ENCODE assay signal across 16 cellular contexts in genomic region chr11:2581931-2582435, GRCh38.
DNase-seq lines count a peak whose midpoint lies in the region; ATAC-seq and TF ChIP-seq lines count a peak whose summit lies in the region.
"Had no signal": no experiment of that assay in that cellular context is flagged by ENCODE, and none has a peak within 500 bp of the region (broad histone marks: within the 10 kb centered on the region; RNA-seq: fewer than 3 reads in every experiment).

No MANE protein-coding gene starts in this region.

- no peaks in the 10 kb centered on the region for H3K27me3 Mint-ChIP-seq in activated CD8-positive, alpha-beta memory T cell treated with anti-CD3 and anti-CD28 coated beads, Interleukin-2, amount 10 ng/mL, durations not matched to agents 7 days and 5 days
- H3K27me3 Mint-ChIP-seq in stimulated activated naive CD8-positive, alpha-beta T cell treated with anti-CD3 and anti-CD28 coated beads, Interleukin-15, amount 100 ng/mL, for 72 hours: no peaks in the 10 kb centered on the region

- 90 to 94% (median 93%) methylated on average over 10 to 24 of the region's 24 CpGs for WGBS in spleen, 5 donors
- 82 to 84% methylated on average over 24 of the region's 24 CpGs for WGBS in GM23248 (ENCODE audit: low coverage in 1 of 2, low lambda C conversion rate in 2 of 2, missing lambda C conversion rate in 2 of 2), 2 experiments

- no peaks in the 10 kb centered on the region for H3K79me2 ChIP-seq in GM23248 (ENCODE audit: insufficient read depth)

- TF ChIP-seq CTCF in spleen (IDR thresholded peaks at IDR 0.05 in 8 of 11, conservative IDR thresholded peaks at IDR 0.05 in 3 of 11): no peak

- H3K4me2 ChIP-seq in GM23248 (ENCODE audit: unreplicated experiment): no peak overlapping the region

- peaks cover 0 to 24% (median 0%) of the 10 kb centered on the region in 6 donors for H3K36me3 ChIP-seq in spleen
- no peaks in the 10 kb centered on the region for H3K36me3 ChIP-seq in GM23248 (ENCODE audit: low read depth)
- H3K36me3 ChIP-seq: gastroesophageal sphincter, uterus had no signal

- intact Hi-C loops in spleen (cut with DNase I; ENCODE audit: low total_unique reads): no loop called here

- peak; percentile 43 for DNase-seq in activated CD8-positive, alpha-beta memory T cell treated with anti-CD3 and anti-CD28 coated beads for 24 hours
- no peak for DNase-seq in activated CD8-positive, alpha-beta memory T cell treated with anti-CD3 and anti-CD28 coated beads, Interleukin-2, amount 10 ng/mL, durations not matched to agents 7 days and 5 days
- DNase-seq in activated CD8-positive, alpha-beta memory T cell treated with anti-CD3 and anti-CD28 coated beads, Interleukin-2, amount 50 U/mL, for 4 hours: peak; percentile 9
- DNase-seq in islet precursor cell (peak; percentile 41), spleen (peak; percentile 67), mucosa of gallbladder (ENCODE audit: low spot score) (no peak), GM23248 (no peak)
- DNase-seq in stimulated activated naive CD8-positive, alpha-beta T cell treated with anti-CD3 and anti-CD28 coated beads, Interleukin-15, amount 100 ng/mL, for 72 hours: no peak
- DNase-seq: activated CD4-positive, alpha-beta T cell treated with anti-CD3 and anti-CD28 coated beads for 4 hours; NCI-H1694; NCI-H526 treated with DMSO at 0.1 percent for 48 hours; uterus had no signal

- H3K27me3 ChIP-seq in spleen (replicated peaks in 1 of 7) (no peaks in the 10 kb centered on the region), GM23248 (replicated peaks; ENCODE audit: insufficient read depth) (no peaks in the 10 kb centered on the region)
- H3K27me3 ChIP-seq: gastroesophageal sphincter, uterus had no signal

- CTCF ChIA-PET in activated CD8-positive, alpha-beta memory T cell treated with anti-CD3 and anti-CD28 coated beads, Interleukin-2, amount 10 ng/mL, durations not matched to agents 7 days and 5 days (lab: Charles Lee): no interaction called here

- no peaks in the 10 kb centered on the region for H3K36me3 Mint-ChIP-seq in activated CD8-positive, alpha-beta memory T cell treated with anti-CD3 and anti-CD28 coated beads, Interleukin-2, amount 10 ng/mL, durations not matched to agents 7 days and 5 days

- H3K4me1 Mint-ChIP-seq in activated CD8-positive, alpha-beta memory T cell treated with anti-CD3 and anti-CD28 coated beads, Interleukin-2, amount 10 ng/mL, durations not matched to agents 7 days and 5 days: no peaks in the 10 kb centered on the region
- H3K4me1 Mint-ChIP-seq in stimulated activated naive CD8-positive, alpha-beta T cell treated with anti-CD3 and anti-CD28 coated beads, Interleukin-15, amount 100 ng/mL, for 72 hours: no peaks in the 10 kb centered on the region

- no peaks in the 10 kb centered on the region for H3K9me2 ChIP-seq in GM23248 (ENCODE audit: insufficient read depth)

- H3K9me3 Mint-ChIP-seq in activated CD8-positive, alpha-beta memory T cell treated with anti-CD3 and anti-CD28 coated beads, Interleukin-2, amount 10 ng/mL, durations not matched to agents 7 days and 5 days (ENCODE audit: low read depth): no peaks in the 10 kb centered on the region
- H3K9me3 Mint-ChIP-seq in stimulated activated naive CD8-positive, alpha-beta T cell treated with anti-CD3 and anti-CD28 coated beads, Interleukin-15, amount 100 ng/mL, for 72 hours: no peaks in the 10 kb centered on the region
- H3K9me3 Mint-ChIP-seq: activated T-helper 2 cell treated with anti-CD3 and anti-CD28 coated beads, Interferon-gamma antibody, Interleukin-2, Interleukin-4, amounts not matched to agents 10 μg/mL and 5 μg/mL and 100 μg/mL, durations not matched to agents 14 hours and 24 hours and 36 hours; T-helper 1 cell treated with Interleukin-12 subunit alpha and Interleukin-12 subunit beta and Interleukin-4 antibody, amounts not matched to agents 30 μg/mL and 1 μg/mL, for 36 hours had no signal

- ATAC-seq in activated CD8-positive, alpha-beta memory T cell treated with anti-CD3 and anti-CD28 coated beads, Interleukin-2, amount 10 ng/mL, durations not matched to agents 7 days and 5 days: no peak
- ATAC-seq in stimulated activated naive CD8-positive, alpha-beta T cell treated with anti-CD3 and anti-CD28 coated beads, Interleukin-15, amount 100 ng/mL, for 72 hours: no peak
- ATAC-seq: gastroesophageal sphincter had no signal

- H3K9ac ChIP-seq in GM23248: no peak overlapping the region

- no peaks in the 10 kb centered on the region for H3K4me1 ChIP-seq in spleen
- H3K4me1 ChIP-seq in GM23248 (ENCODE audit: insufficient read depth): no peaks in the 10 kb centered on the region
- H3K4me1 ChIP-seq: gastroesophageal sphincter, psoas muscle, uterus had no signal

- no peak overlapping the region for H2AFZ ChIP-seq in GM23248

- H3K4me3 ChIP-seq in spleen (no peak overlapping the region), GM23248 (no peak overlapping the region)
- H3K4me3 ChIP-seq: gastroesophageal sphincter, psoas muscle, uterus had no signal

- in situ Hi-C loops in GM23248 (cut with MboI): no loop called here

- H3K4me3 Mint-ChIP-seq in activated CD8-positive, alpha-beta memory T cell treated with anti-CD3 and anti-CD28 coated beads, Interleukin-2, amount 10 ng/mL, durations not matched to agents 7 days and 5 days: no peak overlapping the region
- H3K4me3 Mint-ChIP-seq in stimulated activated naive CD8-positive, alpha-beta T cell treated with anti-CD3 and anti-CD28 coated beads, Interleukin-15, amount 100 ng/mL, for 72 hours: no peak overlapping the region
- H3K4me3 Mint-ChIP-seq: T-helper 1 cell treated with Interleukin-12 subunit alpha and Interleukin-12 subunit beta and Interleukin-4 antibody, amounts not matched to agents 30 μg/mL and 1 μg/mL, for 36 hours had no signal

- H3K27ac ChIP-seq in spleen (no peak overlapping the region), GM23248 (no peak overlapping the region)
- H3K27ac ChIP-seq: gastroesophageal sphincter, psoas muscle, uterus had no signal

- H3F3A ChIP-seq in GM23248 (ENCODE audit: insufficient read depth): no peaks in the 10 kb centered on the region

- no peak overlapping the region for H3K27ac Mint-ChIP-seq in activated CD8-positive, alpha-beta memory T cell treated with anti-CD3 and anti-CD28 coated beads, Interleukin-2, amount 10 ng/mL, durations not matched to agents 7 days and 5 days
- H3K27ac Mint-ChIP-seq in stimulated activated naive CD8-positive, alpha-beta T cell treated with anti-CD3 and anti-CD28 coated beads, Interleukin-15, amount 100 ng/mL, for 72 hours: no peak overlapping the region
- H3K27ac Mint-ChIP-seq: activated T-helper 2 cell treated with anti-CD3 and anti-CD28 coated beads, Interferon-gamma antibody, Interleukin-2, Interleukin-4, amounts not matched to agents 10 μg/mL and 5 μg/mL and 100 μg/mL, durations not matched to agents 14 hours and 24 hours and 36 hours; T-helper 1 cell treated with Interleukin-12 subunit alpha and Interleukin-12 subunit beta and Interleukin-4 antibody, amounts not matched to agents 30 μg/mL and 1 μg/mL, for 36 hours had no signal

- H3K9me3 ChIP-seq in spleen (no peaks in the 10 kb centered on the region), GM23248 (ENCODE audit: low read depth) (no peaks in the 10 kb centered on the region)
- H3K9me3 ChIP-seq: gastroesophageal sphincter, psoas muscle, uterus had no signal

- no peak for TF ChIP-seq POLR2A in spleen (IDR thresholded peaks at IDR 0.05)

- H4K20me1 ChIP-seq in GM23248 (ENCODE audit: insufficient read depth): no peaks in the 10 kb centered on the region

Comparison
In these comparisons a context has a peak if more than half of its experiments do, and no peak if none do; other contexts are left out.
1. DNase-seq: peak in activated CD8-positive, alpha-beta memory T cell treated with anti-CD3 and anti-CD28 coated beads for 24 hours (single experiment), activated CD8-positive, alpha-beta memory T cell treated with anti-CD3 and anti-CD28 coated beads, Interleukin-2, amount 50 U/mL, for 4 hours (single experiment), islet precursor cell (single experiment) and spleen (single experiment); none in activated CD8-positive, alpha-beta memory T cell treated with anti-CD3 and anti-CD28 coated beads, Interleukin-2, amount 10 ng/mL, durations not matched to agents 7 days and 5 days (single experiment), stimulated activated naive CD8-positive, alpha-beta T cell treated with anti-CD3 and anti-CD28 coated beads, Interleukin-15, amount 100 ng/mL, for 72 hours (0 of 2), mucosa of gallbladder (single experiment) and GM23248 (single experiment).